In genomic region chr15:39880718-39881387, GRCh38 we compare ENCODE assay signal across 18 cellular contexts. TPM values are rescaled to one million over a fixed set of nuclear protein-coding genes. Genes with fewer than 3 reads are reported as not detected.
A peak's percentile ranks its signal among the peaks of the same experiment; 100 is the strongest.
DNase-seq lines count a peak whose midpoint lies in the region; ATAC-seq and TF ChIP-seq lines count a peak whose summit lies in the region.
"Had no signal": no experiment of that assay in that cellular context is flagged by ENCODE, and none has a peak within 500 bp of the region (broad histone marks: within the 10 kb centered on the region; RNA-seq: fewer than 3 reads in every experiment).

No MANE protein-coding gene starts in this region.

- no peaks in the 10 kb centered on the region for H3K9me2 ChIP-seq in SK-N-SH

- H3K27me3 ChIP-seq in SK-N-SH (ENCODE audit: insufficient read depth): no peaks in the 10 kb centered on the region

- ATAC-seq in HG03025 (IDR thresholded peaks at IDR 0.05; ENCODE audit: low FRiP score, unreplicated experiment): no peak
- ATAC-seq: HCT116, T-cell had no signal

- H3K27ac Mint-ChIP-seq in glutamatergic neuron (ENCODE audit: unreplicated experiment): no peak overlapping the region
- H3K27ac Mint-ChIP-seq: T-cell had no signal

- TF ChIP-seq EP300 in SK-N-SH (IDR thresholded peaks at IDR 0.05; ENCODE audit: borderline replicate concordance in 1 of 2, low read depth in 1 of 2, low read length in 1 of 2): no peak

- H2AFZ ChIP-seq in SK-N-SH (ENCODE audit: low read depth): no peak overlapping the region

- H3K27ac ChIP-seq in SK-N-SH (ENCODE audit: low read depth in 2 of 2, low read length in 1 of 2): peak overlapping the region in 1 of 2 experiments; percentile 28; a peak in 1 of 4 replicates
- H3K27ac ChIP-seq: 22Rv1 had no signal

- H3K36me3 ChIP-seq in SK-N-SH (replicated peaks in 1 of 2; ENCODE audit: control insufficient read depth in 1 of 2, insufficient read depth in 2 of 2, low read length in 1 of 2): peaks cover 0 to 4% of the 10 kb centered on the region in 2 experiments

- H3K9ac ChIP-seq in SK-N-SH: no peak overlapping the region

- H3K79me2 ChIP-seq in SK-N-SH (ENCODE audit: insufficient read depth): peaks cover 100% of the 10 kb centered on the region

- peaks cover 7% of the 10 kb centered on the region for H3F3A ChIP-seq in SK-N-SH (replicated peaks; ENCODE audit: insufficient read depth)

- no peaks in the 10 kb centered on the region for H3K9me3 Mint-ChIP-seq in glutamatergic neuron (ENCODE audit: unreplicated experiment)
- H3K9me3 Mint-ChIP-seq: T-cell had no signal

- peaks cover 2 to 4% of the 10 kb centered on the region in 2 experiments; a peak in 2 of 4 replicates for H3K4me1 ChIP-seq in SK-N-SH (ENCODE audit: control insufficient read depth in 1 of 2, insufficient read depth in 2 of 2, low read depth in 1 of 2, low read length in 1 of 2)

- CTCF ChIA-PET in SK-N-SH (lab: Yijun Ruan, JAX): interaction anchor here (1.2 kb wide), 1 partner anchor 124 kb away, joined by 3 read pairs; no protein-coding TSS in a partner anchor

- H3K4me3 Mint-ChIP-seq in glutamatergic neuron (ENCODE audit: unreplicated experiment): no peak overlapping the region
- H3K4me3 Mint-ChIP-seq: T-cell had no signal

- H3K4me1 Mint-ChIP-seq in glutamatergic neuron (ENCODE audit: low read depth, unreplicated experiment): no peaks in the 10 kb centered on the region
- H3K4me1 Mint-ChIP-seq: T-cell had no signal

- H3K4me3 ChIP-seq in SK-N-SH (ENCODE audit: low read depth in 2 of 2, low read length in 1 of 2): no peak overlapping the region

- TF ChIP-seq CTCF in SK-N-SH (IDR thresholded peaks at IDR 0.05) (no peak), glutamatergic neuron (IDR thresholded peaks at IDR 0.05; ENCODE audit: partially characterized antibody, unreplicated experiment) (no peak)

- peak; percentile 7 for DNase-seq in DMS 273 (lab: John Stamatoyannopoulos, UW; ENCODE audit: unreplicated experiment)
- no peak for DNase-seq in DMS 273 treated with DMSO at 0.1 percent for 48 hours (lab: John Stamatoyannopoulos, UW)
- peak; percentile 59 for DNase-seq in LHCN-M2 (ENCODE audit: low read depth)
- DNase-seq in SK-N-SH: no peak
- peak; percentile 34 for DNase-seq in stromal cell of bone marrow (ENCODE audit: low read depth)
- DNase-seq in AG08396 (ENCODE audit: low spot score): no peak
- DNase-seq in glutamatergic neuron: no peak
- DNase-seq: C1 segment of cervical spinal cord, Karpas-422, MM.1S, NCI-H1105, NCI-H1930, NCI-H510A, NCI-H82, T-cell had no signal

- WGBS in SK-N-SH (ENCODE audit: low lambda C conversion rate): 75% methylated on average over 3 of the region's 3 CpGs

- TF ChIP-seq RAD21 in SK-N-SH (IDR thresholded peaks at IDR 0.05; ENCODE audit: low read length): no peak

- no peaks in the 10 kb centered on the region for H3K9me3 ChIP-seq in SK-N-SH

- H3K36me3 Mint-ChIP-seq in glutamatergic neuron (ENCODE audit: unreplicated experiment): no peaks in the 10 kb centered on the region
- H3K36me3 Mint-ChIP-seq: T-cell had no signal

- POLR2A ChIA-PET in SK-N-SH (lab: Yijun Ruan, JAX): no interaction called here

- H3K4me2 ChIP-seq in SK-N-SH: no peak overlapping the region

- H4K20me1 ChIP-seq in SK-N-SH (ENCODE audit: insufficient read depth): 0 out of 2 replicates have a peak, but pooled peaks cover 6% of the 10 kb centered on the region

- no peaks in the 10 kb centered on the region for H3K27me3 Mint-ChIP-seq in glutamatergic neuron (ENCODE audit: unreplicated experiment)

TF ChIP-seq in SK-N-SH, 30 proteins besides CTCF, POLR2A, EP300 and RAD21:
- TF ChIP-seq USF1 (IDR thresholded peaks at IDR 0.05; ENCODE audit: borderline replicate concordance, low read depth): no peak
- TF ChIP-seq MXI1 (IDR thresholded peaks at IDR 0.05; ENCODE audit: low read depth, low read length): no peak
- TF ChIP-seq POLR2AphosphoS5 (IDR thresholded peaks at IDR 0.05; ENCODE audit: low read depth, low read length): peak; percentile 25; the same call in 1 of the 2 replicates
- no peak for TF ChIP-seq NRF1 (IDR thresholded peaks at IDR 0.05; ENCODE audit: low read depth, low read length)
- peak; percentile 46 for TF ChIP-seq PBX3 (IDR thresholded peaks at IDR 0.05)
- no peak for TF ChIP-seq FOXM1 (IDR thresholded peaks at IDR 0.05; ENCODE audit: low read depth)
- no peak for TF ChIP-seq SIN3A (IDR thresholded peaks at IDR 0.05; ENCODE audit: borderline replicate concordance, low read depth, low read length)
- TF ChIP-seq NFIC (IDR thresholded peaks at IDR 0.05; ENCODE audit: borderline replicate concordance): peak; percentile 34; the same call in 1 of the 2 replicates

RNA-seq across cellular contexts. Expression of gene GPR176, which starts 39.2 kb away (rescaled TPM):
- 51.9 and 53.3 TPM in 2 replicates for total RNA-seq in LHCN-M2 (2014; rRNA removed)
- polyA plus RNA-seq in LHCN-M2 (2012): 88.2 TPM
- 21.9 and 34.1 TPM in 2 replicates for polyA plus RNA-seq in SK-N-SH (2012; rRNA removed)
- polyA plus RNA-seq in SK-N-SH (2012; cell fraction: cytosol; rRNA removed): 17.9 and 24.9 TPM in 2 replicates
- 32.5 and 33.8 TPM in 2 replicates for polyA plus RNA-seq in SK-N-SH (2012; cell fraction: nucleus; rRNA removed)
- 15.9 TPM for total RNA-seq in glutamatergic neuron (ENCODE audit: unreplicated experiment)

RNA-seq across cellular contexts. Expression of gene EIF2AK4, which starts 53.1 kb away (rescaled TPM):
- 83.7 and 94.0 TPM in 2 replicates for total RNA-seq in LHCN-M2 (2014; rRNA removed)
- 43.4 TPM for polyA plus RNA-seq in LHCN-M2 (2012)
- polyA plus RNA-seq in SK-N-SH (2012; rRNA removed): 52.8 and 63.7 TPM in 2 replicates
- 59.7 and 64.2 TPM in 2 replicates for polyA plus RNA-seq in SK-N-SH (2012; cell fraction: cytosol; rRNA removed)
- polyA plus RNA-seq in SK-N-SH (2012; cell fraction: nucleus; rRNA removed): 38.9 and 43.1 TPM in 2 replicates
- 17.7 TPM for total RNA-seq in glutamatergic neuron (ENCODE audit: unreplicated experiment)

Comparison
In these comparisons a context has a peak if more than half of its experiments do, and no peak if none do; other contexts are left out.
1. DNase-seq: peak in DMS 273 (single experiment), LHCN-M2 (single experiment) and stromal cell of bone marrow (single experiment); none in DMS 273 treated with DMSO at 0.1 percent for 48 hours (single experiment), SK-N-SH (single experiment), AG08396 (single experiment) and glutamatergic neuron (single experiment).